In genomic region chr10:61130366-61130765, GRCh38 we compare ENCODE assay signal across 31 cellular contexts.
DNase-seq lines count a peak whose midpoint lies in the region; ATAC-seq and TF ChIP-seq lines count a peak whose summit lies in the region.
"Had no signal": no experiment of that assay in that cellular context is flagged by ENCODE, and none has a peak within 500 bp of the region (broad histone marks: within the 10 kb centered on the region; RNA-seq: fewer than 3 reads in every experiment).

No MANE protein-coding gene starts in this region.

- H3K36me3 ChIP-seq in HEK293 (ENCODE audit: control insufficient read depth in 2 of 2, insufficient read depth in 1 of 2, low read length in 2 of 2), result no peaks in the 10 kb centered on the region
- H3K36me3 ChIP-seq: adrenal gland; BLaER1 treated with 17β-estradiol and CSF1 and Interleukin-3, amounts not matched to agents 10 nM and 100 nM; breast epithelium had no signal

- no peak overlapping the region for H3K27ac ChIP-seq in HEK293 (ENCODE audit: extremely low read depth, low read depth, low read length)
- H3K27ac ChIP-seq: adrenal gland; BLaER1 treated with 17β-estradiol and CSF1 and Interleukin-3, amounts not matched to agents 10 nM and 100 nM; breast epithelium; hepatocyte; testis had no signal

- peaks cover 3% of the 10 kb centered on the region; the same call in 1 of the 2 replicates for H3K4me1 ChIP-seq in HEK293 (ENCODE audit: control insufficient read depth, insufficient read depth, low read length)
- H3K4me1 ChIP-seq: adrenal gland, breast epithelium, testis had no signal

- TF ChIP-seq CTCF in HEK293 (tag by site-specific recombination; IDR thresholded peaks at IDR 0.05) (no peak), astrocyte of the spinal cord (IDR thresholded peaks at IDR 0.05; ENCODE audit: low read depth, low read length) (no peak), fibroblast of villous mesenchyme (IDR thresholded peaks at IDR 0.05; ENCODE audit: insufficient read depth, low read depth, low read length) (no peak)

- in situ Hi-C loops in astrocyte of the spinal cord (cut with HindIII; ENCODE audit: low sequenced_read_pairs), result no loop called here

- ATAC-seq in GM21717 (IDR thresholded peaks at IDR 0.05; ENCODE audit: unreplicated experiment), result no peak
- ATAC-seq: activated CD4-positive, CD25-positive, alpha-beta regulatory T cell treated with anti-CD3 and anti-CD28 coated beads, Interleukin-2, amount 50 U/mL, for 24 hours; stimulated activated naive CD8-positive, alpha-beta T cell treated with anti-CD3 and anti-CD28 coated beads, Interleukin-15, Interleukin-2, amounts not matched to agents 100 U/mL and 50 U/mL, for 24 hours had no signal

- POLR2A ChIA-PET in HEK293 (lab: Yijun Ruan, JAX), result no interaction called here

- H3K4me3 ChIP-seq in HEK293 (ENCODE audit: low read depth, low read length), result no peak overlapping the region
- no peak overlapping the region for H3K4me3 ChIP-seq in astrocyte of the spinal cord (ENCODE audit: low read depth, low read length)
- H3K4me3 ChIP-seq in fibroblast of villous mesenchyme (ENCODE audit: low read depth, low read length), result no peak overlapping the region
- H3K4me3 ChIP-seq in skeletal muscle cell (ENCODE audit: low read depth, low read length), result no peak overlapping the region
- H3K4me3 ChIP-seq: adrenal gland; BLaER1 treated with 17β-estradiol and CSF1 and Interleukin-3, amounts not matched to agents 10 nM and 100 nM; breast epithelium; hepatocyte; lung; smooth muscle cell; testis had no signal

- no peaks in the 10 kb centered on the region for H3K9me3 ChIP-seq in HEK293 (ENCODE audit: control insufficient read depth, insufficient read depth, low read depth, low read length)
- H3K9me3 ChIP-seq: adrenal gland, breast epithelium, testis had no signal

- CTCF ChIA-PET in HEK293 (lab: Yijun Ruan, JAX), result interaction anchor here (1.0 to 1.1 kb wide), 2 partner anchors 12 to 105 kb away, joined by 3 read pairs; no protein-coding TSS in a partner anchor

- DNase-seq in astrocyte of the spinal cord (ENCODE audit: low read depth, low spot score) (peak; percentile 30), fibroblast of villous mesenchyme (ENCODE audit: low read depth) (peak; percentile 21), skeletal muscle cell (ENCODE audit: low read depth) (peak; percentile 16), amygdala (lab: John Stamatoyannopoulos, UW) (no peak)
- DNase-seq in stimulated activated CD4-positive, alpha-beta T cell treated with anti-CD3 and anti-CD28 coated beads, Interleukin-15, amount 100 ng/mL, for 24 hours, result no peak
- DNase-seq: activated CD4-positive, alpha-beta T cell treated with anti-CD3 and anti-CD28 coated beads, Interleukin-2, amount 50 U/mL, for 48 hours; activated naive CD4-positive, alpha-beta T cell; adrenal gland; effector CD8-positive, alpha-beta T cell; foreskin melanocyte; HCEC 1CT; Karpas-422; NCI-H1436; NCI-H2081; NCI-H226; NCI-H748 treated with DMSO at 0.1 percent for 48 hours; nephron progenitor cell; retina; SHP77 treated with DMSO at 0.1 percent for 48 hours; stimulated activated CD4-positive, alpha-beta T cell treated with anti-CD3 and anti-CD28 coated beads, Interleukin-1b, Interleukin-23, amount 100 ng/mL, for 48 hours; stimulated activated naive CD8-positive, alpha-beta T cell treated with anti-CD3 and anti-CD28 coated beads, Interleukin-15, Interleukin-2, amounts not matched to agents 100 U/mL and 50 U/mL, for 24 hours; T-helper 2 cell; testis had no signal

TF ChIP-seq in HEK293, 187 proteins besides CTCF, POLR2A, EP300 and RAD21:
- 0 out of 2 replicates have a peak, but pooled peaks have one; percentile 31 for TF ChIP-seq MZF1 (tag by site-specific recombination; IDR thresholded peaks at IDR 0.05; ENCODE audit: borderline replicate concordance)
- TF ChIP-seq PRDM6 (tag by site-specific recombination; IDR thresholded peaks at IDR 0.05), result peak; percentile 10; the same call in 1 of the 2 replicates
- TF ChIP-seq ZBTB11 (tag by site-specific recombination; conservative IDR thresholded peaks at IDR 0.05; ENCODE audit: low read depth), result no peak
- TF ChIP-seq HIC1 (tag by site-specific recombination; IDR thresholded peaks at IDR 0.05), result no peak
- TF ChIP-seq PRDM1 (tag by site-specific recombination; IDR thresholded peaks at IDR 0.05), result peak; percentile 50; the same call in 1 of the 2 replicates

Comparison
In these comparisons a context has a peak if more than half of its experiments do, and no peak if none do; other contexts are left out.
1. DNase-seq: peak in astrocyte of the spinal cord (single experiment), fibroblast of villous mesenchyme (single experiment) and skeletal muscle cell (single experiment); none in amygdala (0 of 56) and stimulated activated CD4-positive, alpha-beta T cell treated with anti-CD3 and anti-CD28 coated beads, Interleukin-15, amount 100 ng/mL, for 24 hours (single experiment).